Comparison of ENCODE assay signal across 1 cellular context in genomic region chr2:101854877-101855276, GRCh38.
TF ChIP-seq lines count a peak whose summit lies in the region.

No MANE protein-coding gene starts in this region.

TF ChIP-seq in IMR-90, 13 proteins besides CTCF, POLR2A, EP300 and RAD21:
- TF ChIP-seq CEBPB (IDR thresholded peaks at IDR 0.05; ENCODE audit: low read depth, low read length) = no peak
TF ChIP-seq in IMR-90: peak in this region for 0.
